8 cellular contexts compared by ENCODE assay signal in genomic region chr4:143207555-143207954, GRCh38. TPM values are rescaled to one million over a fixed set of nuclear protein-coding genes. Genes with fewer than 3 reads are reported as not detected.
DNase-seq lines count a peak whose midpoint lies in the region; ATAC-seq and TF ChIP-seq lines count a peak whose summit lies in the region.

No MANE protein-coding gene starts in this region.

- H3K9me3 Mint-ChIP-seq in osteocyte (ENCODE audit: unreplicated experiment) (no peaks in the 10 kb centered on the region), nephron progenitor cell (no peaks in the 10 kb centered on the region)
- H3K9me3 Mint-ChIP-seq in stimulated activated naive CD8-positive, alpha-beta T cell treated with anti-CD3 and anti-CD28 coated beads, Interleukin-15, amount 100 ng/mL, for 72 hours, result no peaks in the 10 kb centered on the region

- H3K4me3 Mint-ChIP-seq in osteocyte (ENCODE audit: unreplicated experiment), result no peak overlapping the region
- no peak overlapping the region for H3K4me3 Mint-ChIP-seq in nephron progenitor cell
- no peak overlapping the region for H3K4me3 Mint-ChIP-seq in stimulated activated naive CD8-positive, alpha-beta T cell treated with anti-CD3 and anti-CD28 coated beads, Interleukin-15, amount 100 ng/mL, for 72 hours

- H3K4me1 Mint-ChIP-seq in osteocyte (ENCODE audit: unreplicated experiment) (peaks cover 26% of the 10 kb centered on the region), nephron progenitor cell (no peaks in the 10 kb centered on the region)
- H3K4me1 Mint-ChIP-seq in stimulated activated naive CD8-positive, alpha-beta T cell treated with anti-CD3 and anti-CD28 coated beads, Interleukin-15, amount 100 ng/mL, for 72 hours, result no peaks in the 10 kb centered on the region

- no peak overlapping the region for H3K27ac ChIP-seq in PC-9
- no peak overlapping the region for H3K27ac ChIP-seq in fibroblast of lung (ENCODE audit: insufficient read depth, low read length)

- BruUV-seq in PC-9 (replicated peaks; lab: Mats Ljungman, UMichigan), result no TSS peak

- CTCF ChIA-PET in PC-9 (lab: Charles Lee), result interaction anchor here (0.6 kb wide), 1 partner anchor 87 kb away, joined by 4 read pairs; no protein-coding TSS in a partner anchor

- no peaks in the 10 kb centered on the region for H3F3A ChIP-seq in PC-9 (ENCODE audit: insufficient read depth, low read depth)

- H3K36me3 Mint-ChIP-seq in osteocyte (ENCODE audit: unreplicated experiment), result peaks cover 28% of the 10 kb centered on the region
- peaks cover 47% of the 10 kb centered on the region for H3K36me3 Mint-ChIP-seq in nephron progenitor cell (ENCODE audit: low read depth)

- POLR2A ChIA-PET in PC-9 (lab: Charles Lee; ENCODE audit: unreplicated experiment), result interaction anchor here (0.7 kb wide), 1 partner anchor 212 kb away, joined by 3 read pairs; no protein-coding TSS in a partner anchor

- H3K4me3 ChIP-seq in PC-9, result no peak overlapping the region
- H3K4me3 ChIP-seq in fibroblast of lung (replicated peaks in 1 of 4; ENCODE audit: control extremely low read depth in 1 of 4, insufficient read depth in 1 of 4, low read depth in 3 of 4, low read length in 4 of 4), result no peak overlapping the region

- H3K27ac Mint-ChIP-seq in osteocyte (ENCODE audit: unreplicated experiment) (peak overlapping the region; percentile 48), nephron progenitor cell (no peak overlapping the region)
- peak overlapping the region in 1 of 2 donors; percentile 4 for H3K27ac Mint-ChIP-seq in stimulated activated naive CD8-positive, alpha-beta T cell treated with anti-CD3 and anti-CD28 coated beads, Interleukin-15, amount 100 ng/mL, for 72 hours

- H3K4me2 ChIP-seq in PC-9 (no peak overlapping the region), fibroblast of lung (ENCODE audit: extremely low read depth, insufficient read depth, low read length) (no peak overlapping the region)

- H3K9me3 ChIP-seq in PC-9 (ENCODE audit: insufficient read depth, low read depth) (no peaks in the 10 kb centered on the region), fibroblast of lung (ENCODE audit: control insufficient read depth, insufficient read depth, low read depth, low read length) (no peaks in the 10 kb centered on the region)

- TF ChIP-seq CTCF in PC-9 (conservative IDR thresholded peaks at IDR 0.05) (peak; percentile 26; the same call in 1 of the 2 replicates), fibroblast of lung (conservative IDR thresholded peaks at IDR 0.05 in 1 of 2, IDR thresholded peaks at IDR 0.05 in 1 of 2; ENCODE audit: low read depth in 1 of 2, low read length in 2 of 2) (peak; percentile 28 to 39), osteocyte (IDR thresholded peaks at IDR 0.05) (peak; percentile 53), nephron progenitor cell (IDR thresholded peaks at IDR 0.05) (no peak)

- no peaks in the 10 kb centered on the region for H3K27me3 Mint-ChIP-seq in osteocyte (ENCODE audit: unreplicated experiment)
- no peaks in the 10 kb centered on the region for H3K27me3 Mint-ChIP-seq in nephron progenitor cell (ENCODE audit: low read depth, poor library complexity)
- H3K27me3 Mint-ChIP-seq in stimulated activated naive CD8-positive, alpha-beta T cell treated with anti-CD3 and anti-CD28 coated beads, Interleukin-15, amount 100 ng/mL, for 72 hours, result no peaks in the 10 kb centered on the region

- intact Hi-C loops in PC-9 (cut with micrococcal nuclease; ENCODE audit: unreplicated experiment), result loop anchor here (10.0 kb wide), 1 partner anchor 347 kb away; no protein-coding TSS in a partner anchor

- peaks cover 10% of the 10 kb centered on the region for H3K36me3 ChIP-seq in PC-9 (ENCODE audit: low read depth)
- H3K36me3 ChIP-seq in fibroblast of lung (ENCODE audit: control insufficient read depth, insufficient read depth, low read length), result peaks cover 2% of the 10 kb centered on the region

- H2AFZ ChIP-seq in PC-9 (no peak overlapping the region), fibroblast of lung (ENCODE audit: low read length) (no peak overlapping the region)

- no peaks in the 10 kb centered on the region for H4K20me1 ChIP-seq in PC-9 (ENCODE audit: insufficient read depth)
- H4K20me1 ChIP-seq in fibroblast of lung (ENCODE audit: control insufficient read depth, extremely low read depth, insufficient read depth, low read length), result peaks cover 2% of the 10 kb centered on the region

- ATAC-seq in stimulated activated naive CD8-positive, alpha-beta T cell treated with anti-CD3 and anti-CD28 coated beads, Interleukin-15, amount 100 ng/mL, for 72 hours, result no peak

- no peaks in the 10 kb centered on the region for H3K27me3 ChIP-seq in PC-9 (ENCODE audit: insufficient read depth, low read depth)
- H3K27me3 ChIP-seq in fibroblast of lung (ENCODE audit: control insufficient read depth, insufficient read depth, low read length), result no peaks in the 10 kb centered on the region

- H3K9me2 ChIP-seq in PC-9 (ENCODE audit: insufficient read depth), result no peaks in the 10 kb centered on the region

- H3K79me2 ChIP-seq in PC-9 (ENCODE audit: low read depth), result no peaks in the 10 kb centered on the region
- no peaks in the 10 kb centered on the region for H3K79me2 ChIP-seq in fibroblast of lung (ENCODE audit: control insufficient read depth, insufficient read depth, low read length)

- H3K9ac ChIP-seq in fibroblast of lung (ENCODE audit: insufficient read depth, low read length), result no peak overlapping the region

- H3K4me1 ChIP-seq in PC-9 (replicated peaks; ENCODE audit: insufficient read depth) (no peaks in the 10 kb centered on the region), fibroblast of lung (ENCODE audit: control insufficient read depth, extremely low read depth, insufficient read depth, low read length) (no peaks in the 10 kb centered on the region)

- DNase-seq in GM03348 (ENCODE audit: low spot score) (peak; percentile 25), PC-9 (no peak), fibroblast of lung (ENCODE audit: low read depth in 2 of 2) (peak; percentile 10 to 45), osteocyte (ENCODE audit: extremely low spot score, unreplicated experiment) (no peak), nephron progenitor cell (no peak), occipital lobe (lab: John Stamatoyannopoulos, UW) (no peak), NCI-H748 treated with DMSO at 0.1 percent for 48 hours (lab: John Stamatoyannopoulos, UW) (no peak)
- no peak for DNase-seq in stimulated activated naive CD8-positive, alpha-beta T cell treated with anti-CD3 and anti-CD28 coated beads, Interleukin-15, amount 100 ng/mL, for 72 hours

RNA-seq across cellular contexts. Expression of gene USP38, which starts 22.8 kb away (rescaled TPM):
- 11.9 and 12.3 TPM in 2 replicates for total RNA-seq in PC-9 (2021)
- total RNA-seq in fibroblast of lung, result 13.1 and 15.7 TPM in 2 replicates
- polyA plus RNA-seq in fibroblast of lung, result 12.3 and 13.9 TPM in 2 replicates
- polyA plus RNA-seq in fibroblast of lung (2012), result 9.4 and 9.5 TPM in 2 replicates
- 10.4 and 18.9 TPM in 2 replicates for polyA minus RNA-seq in fibroblast of lung (ENCODE audit: low replicate concordance)
- 19.5 and 20.1 TPM in 2 replicates for total RNA-seq in osteocyte
- 27.6 TPM for total RNA-seq in occipital lobe

Comparison
In these comparisons a context has a peak if more than half of its experiments do, and no peak if none do; other contexts are left out.
1. DNase-seq: peak in GM03348 (single experiment) and fibroblast of lung (2 of 2); none in PC-9 (0 of 2), osteocyte (single experiment), nephron progenitor cell (single experiment), occipital lobe (single experiment), stimulated activated naive CD8-positive, alpha-beta T cell treated with anti-CD3 and anti-CD28 coated beads, Interleukin-15, amount 100 ng/mL, for 72 hours (0 of 2) and NCI-H748 treated with DMSO at 0.1 percent for 48 hours (single experiment).